ENCODE assay signal across 21 cellular contexts in genomic region chr7:12328888-12329770, GRCh38.
DNase-seq lines count a peak whose midpoint lies in the region; ATAC-seq, FAIRE-seq and TF ChIP-seq lines count a peak whose summit lies in the region.
"Had no signal": no experiment of that assay in that cellular context is flagged by ENCODE, and none has a peak within 500 bp of the region (broad histone marks: within the 10 kb centered on the region; RNA-seq: fewer than 3 reads in every experiment).

No MANE protein-coding gene starts in this region.

- H3K4me3 ChIP-seq in cardiac muscle cell (no peak overlapping the region), heart left ventricle (no peak overlapping the region), iPS DF 6.9 (ENCODE audit: low read length) (no peak overlapping the region), small intestine (ENCODE audit: low read depth in 1 of 2, low read length in 2 of 2) (no peak overlapping the region), SJCRH30 (no peak overlapping the region)
- H3K4me3 ChIP-seq: PC-9, SJSA1 had no signal

- H3K36me3 Mint-ChIP-seq in WTC11: peaks cover 36% of the 10 kb centered on the region
- no peaks in the 10 kb centered on the region for H3K36me3 Mint-ChIP-seq in stimulated activated naive B cell treated with anti-CD40 and anti-IgM and Interleukin-4, amounts not matched to agents 10 μg/mL and 1 μg/mL and 100 μg/mL, for 72 hours
- H3K36me3 Mint-ChIP-seq: CD14-positive monocyte had no signal

- H3K4me3 Mint-ChIP-seq in WTC11: peak overlapping the region; percentile 9; the same call in 1 of the 2 replicates
- no peak overlapping the region for H3K4me3 Mint-ChIP-seq in stimulated activated naive B cell treated with anti-CD40 and anti-IgM and Interleukin-4, amounts not matched to agents 10 μg/mL and 1 μg/mL and 100 μg/mL, for 72 hours
- H3K4me3 Mint-ChIP-seq: CD14-positive monocyte, HFFc6 had no signal

- CTCF ChIA-PET in WTC11 (lab: Charles Lee): interaction anchor here (1.0 kb wide), 1 partner anchor 129 kb away, joined by 4 read pairs; no protein-coding TSS in a partner anchor

- H3K4me1 Mint-ChIP-seq in WTC11: peaks cover 61% of the 10 kb centered on the region
- no peaks in the 10 kb centered on the region for H3K4me1 Mint-ChIP-seq in stimulated activated naive B cell treated with anti-CD40 and anti-IgM and Interleukin-4, amounts not matched to agents 10 μg/mL and 1 μg/mL and 100 μg/mL, for 72 hours
- H3K4me1 Mint-ChIP-seq: CD14-positive monocyte had no signal

- H3K27me3 ChIP-seq in cardiac muscle cell (no peaks in the 10 kb centered on the region), heart left ventricle (peaks cover 0 to 2% (median 0%) of the 10 kb centered on the region in 9 donors), iPS DF 6.9 (ENCODE audit: control insufficient read depth, insufficient read depth, low read length) (no peaks in the 10 kb centered on the region), small intestine (ENCODE audit: control insufficient read depth in 2 of 2, insufficient read depth in 2 of 2, low read length in 2 of 2) (no peaks in the 10 kb centered on the region), SJCRH30 (no peaks in the 10 kb centered on the region)
- H3K27me3 ChIP-seq: SJSA1 had no signal

- WGBS in heart left ventricle, 4 donors: 38 to 58% (median 55%) methylated on average over 6 of the region's 6 CpGs
- no CpG with 5 or more reads among the region's 6 CpGs for WGBS in iPS DF 6.9 (ENCODE audit: insufficient coverage, insufficient read length)
- WGBS in small intestine, 3 donors: 63 to 92% (median 83%) methylated on average over 6 of the region's 6 CpGs

- ATAC-seq in heart left ventricle (no peak), WTC11 (peak; percentile 91)
- ATAC-seq in stimulated activated naive B cell treated with anti-CD40 and anti-IgM and Interleukin-4, amounts not matched to agents 10 μg/mL and 1 μg/mL and 100 μg/mL, for 72 hours (replicated peaks): no peak

- POLR2A ChIA-PET in WTC11 (lab: Charles Lee): no interaction called here

- H3K4me1 ChIP-seq in cardiac muscle cell (ENCODE audit: low read depth) (no peaks in the 10 kb centered on the region), heart left ventricle (no peaks in the 10 kb centered on the region), iPS DF 6.9 (ENCODE audit: control insufficient read depth, insufficient read depth, low read length) (peaks cover 5% of the 10 kb centered on the region), small intestine (ENCODE audit: control insufficient read depth in 2 of 2, insufficient read depth in 1 of 2, low read depth in 1 of 2, low read length in 1 of 2) (no peaks in the 10 kb centered on the region), SJCRH30 (no peaks in the 10 kb centered on the region)
- H3K4me1 ChIP-seq: SJSA1 had no signal

- TF ChIP-seq CTCF in cardiac muscle cell (IDR thresholded peaks at IDR 0.05; ENCODE audit: low read depth, low read length): no peak
- no peak for TF ChIP-seq CTCF in heart left ventricle (IDR thresholded peaks at IDR 0.05)
- TF ChIP-seq CTCF in WTC11 (IDR thresholded peaks at IDR 0.05): no peak

- intact Hi-C loops in heart left ventricle (cut with DNase I): no loop called here

- FAIRE-seq in small intestine (lab: Jason Lieb, UNC): peak; percentile 67
- FAIRE-seq: GM19239 had no signal

- no peaks in the 10 kb centered on the region for H3K9me3 Mint-ChIP-seq in WTC11
- H3K9me3 Mint-ChIP-seq in stimulated activated naive B cell treated with anti-CD40 and anti-IgM and Interleukin-4, amounts not matched to agents 10 μg/mL and 1 μg/mL and 100 μg/mL, for 72 hours: no peaks in the 10 kb centered on the region
- H3K9me3 Mint-ChIP-seq: CD14-positive monocyte had no signal

- H3K36me3 ChIP-seq in cardiac muscle cell: peaks cover 49% of the 10 kb centered on the region
- no peaks in the 10 kb centered on the region for H3K36me3 ChIP-seq in heart left ventricle
- no peaks in the 10 kb centered on the region for H3K36me3 ChIP-seq in iPS DF 6.9 (ENCODE audit: control insufficient read depth, insufficient read depth, low read length)
- H3K36me3 ChIP-seq in small intestine (ENCODE audit: control insufficient read depth in 2 of 2, insufficient read depth in 2 of 2, low read length in 2 of 2): no peaks in the 10 kb centered on the region
- peaks cover 3% of the 10 kb centered on the region; the same call in 1 of the 2 replicates for H3K36me3 ChIP-seq in SJCRH30
- H3K36me3 ChIP-seq: SJSA1 had no signal

- H3K27ac Mint-ChIP-seq in WTC11: peak overlapping the region; percentile 73
- H3K27ac Mint-ChIP-seq in stimulated activated naive B cell treated with anti-CD40 and anti-IgM and Interleukin-4, amounts not matched to agents 10 μg/mL and 1 μg/mL and 100 μg/mL, for 72 hours: no peak overlapping the region
- H3K27ac Mint-ChIP-seq: CD14-positive monocyte, HFFc6 had no signal

- DNase-seq in cardiac muscle cell (ENCODE audit: low read depth in 1 of 2, low spot score in 1 of 2): no peak
- no peak for DNase-seq in heart left ventricle
- no peak for DNase-seq in WTC11 (ENCODE audit: low spot score)
- peak; percentile 43 for DNase-seq in iPS DF 6.9 (ENCODE audit: low read depth, low spot score)
- DNase-seq in small intestine: no peak
- no peak for DNase-seq in stimulated activated naive B cell treated with anti-CD40 and anti-IgM and Interleukin-4, amounts not matched to agents 10 μg/mL and 1 μg/mL and 100 μg/mL, for 72 hours
- no peak for DNase-seq in stimulated activated CD4-positive, alpha-beta T cell treated with anti-CD3 and anti-CD28 coated beads, Interleukin-4, amount 100 ng/mL, for 1 hour
- no peak for DNase-seq in SJCRH30
- DNase-seq: DMS79 treated with DMSO at 0.1 percent for 48 hours, GDM1, GOT3, HFFc6, NCI-H1436, NCI-H1930, NCI-H226, NCI-H524 treated with DMSO at 0.1 percent for 48 hours, PC-9 had no signal

- H3K27ac ChIP-seq in cardiac muscle cell (peak overlapping the region; percentile 14), heart left ventricle (no peak overlapping the region), iPS DF 6.9 (ENCODE audit: low read length) (no peak overlapping the region), small intestine (ENCODE audit: low read depth in 1 of 2, low read length in 1 of 2) (no peak overlapping the region), SJCRH30 (no peak overlapping the region)
- H3K27ac ChIP-seq: 22Rv1, PC-9, SJSA1 had no signal

- TF ChIP-seq POLR2A in heart left ventricle (IDR thresholded peaks at IDR 0.05): no peak

- H3K9me3 ChIP-seq in cardiac muscle cell (ENCODE audit: low read depth) (no peaks in the 10 kb centered on the region), heart left ventricle (no peaks in the 10 kb centered on the region), iPS DF 6.9 (ENCODE audit: control insufficient read depth, insufficient read depth, low read length) (no peaks in the 10 kb centered on the region), small intestine (ENCODE audit: control insufficient read depth, low read depth) (no peaks in the 10 kb centered on the region), SJCRH30 (replicated peaks) (no peaks in the 10 kb centered on the region)
- H3K9me3 ChIP-seq: SJSA1 had no signal

- no peaks in the 10 kb centered on the region for H3K27me3 Mint-ChIP-seq in WTC11 (ENCODE audit: low read depth)
- peaks cover 0 to 3% of the 10 kb centered on the region in 2 donors for H3K27me3 Mint-ChIP-seq in stimulated activated naive B cell treated with anti-CD40 and anti-IgM and Interleukin-4, amounts not matched to agents 10 μg/mL and 1 μg/mL and 100 μg/mL, for 72 hours

TF ChIP-seq in WTC11, 78 proteins besides CTCF, POLR2A, EP300 and RAD21 (continues in another document):
- TF ChIP-seq ZNF423 (CRISPR knock-in tag; IDR thresholded peaks at IDR 0.05) (peak; percentile 13; the same call in 1 of the 2 replicates), PRDM15 (CRISPR knock-in tag; IDR thresholded peaks at IDR 0.05) (peak; percentile 74), ZMAT4 (CRISPR knock-in tag; IDR thresholded peaks at IDR 0.05) (peak; percentile 40; the same call in 1 of the 2 replicates), PREB (CRISPR knock-in tag; IDR thresholded peaks at IDR 0.05; ENCODE audit: borderline replicate concordance) (no peak)
